In genomic region chr2:9240745-9241144, GRCh38 we compare ENCODE assay signal across 16 cellular contexts. TPM values are rescaled to one million over a fixed set of nuclear protein-coding genes. Genes with fewer than 3 reads are reported as not detected.
DNase-seq lines count a peak whose midpoint lies in the region; ATAC-seq and TF ChIP-seq lines count a peak whose summit lies in the region.
"Had no signal": no experiment of that assay in that cellular context is flagged by ENCODE, and none has a peak within 500 bp of the region (broad histone marks: within the 10 kb centered on the region; RNA-seq: fewer than 3 reads in every experiment).

No MANE protein-coding gene starts in this region.

- peaks cover 5% of the 10 kb centered on the region for H4K20me1 ChIP-seq in smooth muscle cell (ENCODE audit: low read depth)

- H3K27ac Mint-ChIP-seq in MCF 10A (ENCODE audit: low read depth, unreplicated experiment), result peak overlapping the region; percentile 4
- H3K27ac Mint-ChIP-seq: activated T-helper 1 cell treated with anti-CD3 and anti-CD28 coated beads, Interleukin-12 subunit alpha, Interleukin-12 subunit beta, Interleukin-2, Interleukin-4 antibody, amounts not matched to agents 30 ng/mL and 10 ng/mL and 1 ng/mL, durations not matched to agents 14 hours and 24 hours and 36 hours; endodermal cell had no signal

- CTCF ChIA-PET in MCF 10A (lab: Yijun Ruan, JAX), result interaction anchor here (0.7 to 1.0 kb wide), 2 partner anchors 32 to 573 kb away, joined by 3 to 4 read pairs; no protein-coding TSS in a partner anchor
- CTCF ChIA-PET in RWPE1 (lab: Yijun Ruan, JAX), result interaction anchor here (0.7 kb wide), 1 partner anchor 63 kb away, joined by 6 read pairs; no protein-coding TSS in a partner anchor

- no peak overlapping the region for H3K9ac ChIP-seq in smooth muscle cell (ENCODE audit: low read depth)

- 55% methylated on average over 4 of the region's 4 CpGs for WGBS in smooth muscle cell (ENCODE audit: low lambda C conversion rate)

- no peaks in the 10 kb centered on the region for H3K36me3 Mint-ChIP-seq in MCF 10A (ENCODE audit: insufficient read depth, unreplicated experiment)

- peak overlapping the region in 1 of 2 donors; percentile 13 for H3K27ac ChIP-seq in breast epithelium
- no peak overlapping the region for H3K27ac ChIP-seq in RWPE1
- H3K27ac ChIP-seq in smooth muscle cell (ENCODE audit: low read depth), result peak overlapping the region; percentile 38
- H3K27ac ChIP-seq in gastrocnemius medialis, result no peak overlapping the region
- H3K27ac ChIP-seq: SJCRH30 had no signal

- TF ChIP-seq POLR2A in breast epithelium (IDR thresholded peaks at IDR 0.05) (no peak), gastrocnemius medialis (IDR thresholded peaks at IDR 0.05) (no peak)

- peak overlapping the region; percentile 2 for H3K4me3 Mint-ChIP-seq in MCF 10A (ENCODE audit: unreplicated experiment)
- H3K4me3 Mint-ChIP-seq: activated T-helper 1 cell treated with anti-CD3 and anti-CD28 coated beads, Interleukin-12 subunit alpha, Interleukin-12 subunit beta, Interleukin-2, Interleukin-4 antibody, amounts not matched to agents 30 ng/mL and 10 ng/mL and 1 ng/mL, durations not matched to agents 14 hours and 24 hours and 36 hours; endodermal cell had no signal

- no peak overlapping the region for H2AFZ ChIP-seq in smooth muscle cell (ENCODE audit: low read depth)

- no peaks in the 10 kb centered on the region for H3K27me3 Mint-ChIP-seq in MCF 10A (ENCODE audit: insufficient read depth, unreplicated experiment)

- POLR2A ChIA-PET in MCF 10A (lab: Yijun Ruan, JAX), result interaction anchor here (0.6 to 12.2 kb wide), 13 partner anchors 8 to 1165 kb away, joined by 3 to 142 read pairs (median 4); partner anchors contain the start of gene ASAP2
- POLR2A ChIA-PET in RWPE1 (lab: Yijun Ruan, JAX; ENCODE audit: low non-redundant PET), result no interaction called here

- no TSS peak for BruUV-seq in MCF 10A (replicated peaks; lab: Mats Ljungman, UMichigan)

- H3K4me1 Mint-ChIP-seq in MCF 10A (ENCODE audit: insufficient read depth, unreplicated experiment), result peaks cover 45% of the 10 kb centered on the region

- H3F3A ChIP-seq in smooth muscle cell (ENCODE audit: low read depth), result peaks cover 4% of the 10 kb centered on the region

- H3K4me3 ChIP-seq in breast epithelium (no peak overlapping the region), smooth muscle cell (no peak overlapping the region), gastrocnemius medialis (no peak overlapping the region)
- H3K4me3 ChIP-seq: SJCRH30 had no signal

- in situ Hi-C loops in gastrocnemius medialis (cut with MboI; ENCODE audit: low sequenced_read_pairs in 4 of 4), result no loop called here

- peaks cover 100% of the 10 kb centered on the region for H3K79me2 ChIP-seq in smooth muscle cell (ENCODE audit: low read depth)

- H3K4me1 ChIP-seq in breast epithelium (peaks cover 0 to 3% of the 10 kb centered on the region in 2 donors), smooth muscle cell (ENCODE audit: low read depth) (peaks cover 8% of the 10 kb centered on the region), gastrocnemius medialis (peaks cover 4% of the 10 kb centered on the region in 2 donors)

- DNase-seq in MCF 10A (ENCODE audit: unreplicated experiment), result peak; percentile 66
- DNase-seq in breast epithelium (ENCODE audit: low spot score in 2 of 2), result no peak
- DNase-seq in RWPE1 (ENCODE audit: low spot score), result peak; percentile 67
- peak; percentile 57 for DNase-seq in islet precursor cell
- DNase-seq in smooth muscle cell (lab: John Stamatoyannopoulos, UW; ENCODE audit: unreplicated experiment), result no peak
- DNase-seq in gastrocnemius medialis, result no peak
- DNase-seq: amygdala, COR-L47, foreskin fibroblast, NCI-H1417 treated with DMSO at 0.1 percent for 48 hours, NCI-H2227 treated with DMSO at 0.1 percent for 48 hours, SJCRH30 had no signal

- peak overlapping the region; percentile 29 for H3K4me2 ChIP-seq in smooth muscle cell

- ATAC-seq in gastrocnemius medialis, result no peak
- no peak for ATAC-seq in HG03378 (IDR thresholded peaks at IDR 0.05; ENCODE audit: unreplicated experiment)
- no peak for ATAC-seq in GM19324 (IDR thresholded peaks at IDR 0.05; ENCODE audit: low FRiP score, unreplicated experiment)

- H3K36me3 ChIP-seq in breast epithelium (no peaks in the 10 kb centered on the region), smooth muscle cell (ENCODE audit: low read depth) (no peaks in the 10 kb centered on the region), gastrocnemius medialis (no peaks in the 10 kb centered on the region)
- H3K36me3 ChIP-seq: SJCRH30 had no signal

- TF ChIP-seq CTCF in MCF 10A (IDR thresholded peaks at IDR 0.05; ENCODE audit: unreplicated experiment), result no peak
- no peak for TF ChIP-seq CTCF in breast epithelium (IDR thresholded peaks at IDR 0.05)
- no peak for TF ChIP-seq CTCF in RWPE1 (conservative IDR thresholded peaks at IDR 0.05; ENCODE audit: low read depth)
- no peak for TF ChIP-seq CTCF in smooth muscle cell (IDR thresholded peaks at IDR 0.05; ENCODE audit: borderline replicate concordance, insufficient read depth, poor library complexity, severe bottlenecking)
- no peak for TF ChIP-seq CTCF in gastrocnemius medialis (IDR thresholded peaks at IDR 0.05 in 4 of 5, conservative IDR thresholded peaks at IDR 0.05 in 1 of 5)

- no peaks in the 10 kb centered on the region for H3K9me3 Mint-ChIP-seq in MCF 10A (ENCODE audit: unreplicated experiment)
- H3K9me3 Mint-ChIP-seq: activated T-helper 1 cell treated with anti-CD3 and anti-CD28 coated beads, Interleukin-12 subunit alpha, Interleukin-12 subunit beta, Interleukin-2, Interleukin-4 antibody, amounts not matched to agents 30 ng/mL and 10 ng/mL and 1 ng/mL, durations not matched to agents 14 hours and 24 hours and 36 hours; endodermal cell had no signal

- H3K9me3 ChIP-seq in breast epithelium (no peaks in the 10 kb centered on the region), smooth muscle cell (replicated peaks; ENCODE audit: low read depth) (no peaks in the 10 kb centered on the region), gastrocnemius medialis (no peaks in the 10 kb centered on the region)
- H3K9me3 ChIP-seq: SJCRH30 had no signal

- intact Hi-C loops in MCF 10A (cut with micrococcal nuclease), result no loop called here
- intact Hi-C loops in breast epithelium (cut with DNase I; ENCODE audit: low total_unique reads), result no loop called here
- intact Hi-C loops in gastrocnemius medialis (cut with DNase I; ENCODE audit: low total_unique reads), result no loop called here

- H3K27me3 ChIP-seq in breast epithelium, result no peaks in the 10 kb centered on the region
- H3K27me3 ChIP-seq in smooth muscle cell (ENCODE audit: low read depth), result no peaks in the 10 kb centered on the region
- H3K27me3 ChIP-seq in gastrocnemius medialis, result no peaks in the 10 kb centered on the region
- H3K27me3 ChIP-seq: SJCRH30 had no signal

RNA-seq across cellular contexts. Expression of gene ASAP2, which starts 34.1 kb away (rescaled TPM):
- total RNA-seq in MCF 10A (2022) (80.8 and 89.5 TPM in 2 replicates), breast epithelium (10 to 100 TPM; 14.5 to 24.2 (median 21.0) TPM), smooth muscle cell (23.1 and 24.1 TPM in 2 replicates), gastrocnemius medialis (1 to 10 TPM; 1.9 to 4.0 (median 3.4) TPM)
- 8.8 and 14.4 TPM in 2 replicates for polyA plus RNA-seq in smooth muscle cell

Comparison
In these comparisons a context has a peak if more than half of its experiments do, and no peak if none do; other contexts are left out.
1. DNase-seq: peak in MCF 10A (single experiment), RWPE1 (single experiment) and islet precursor cell (single experiment); none in breast epithelium (0 of 2), smooth muscle cell (single experiment) and gastrocnemius medialis (0 of 2).